Comparison of ENCODE assay signal across 15 cellular contexts in the genomic region with DNA sequence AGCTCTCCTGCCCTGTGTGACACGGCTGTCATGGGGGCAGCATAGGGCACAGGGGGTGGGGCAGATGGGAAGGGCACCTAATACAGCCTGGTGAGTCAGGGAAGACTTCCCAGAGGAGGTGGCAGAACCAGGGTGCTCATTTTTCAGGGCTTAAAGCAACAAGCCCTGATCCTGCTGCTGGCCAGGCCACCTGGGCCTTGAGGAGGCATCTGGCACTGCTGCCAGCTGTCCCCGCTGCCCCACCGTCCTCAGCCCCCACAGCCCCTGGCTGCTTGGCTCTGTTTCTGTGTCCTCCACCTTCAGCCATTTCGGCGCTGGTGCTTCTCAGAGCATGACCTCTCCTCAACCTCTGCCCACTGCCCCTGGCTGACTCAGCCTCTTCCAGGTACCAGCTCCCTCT. TPM values are rescaled to one million over a fixed set of nuclear protein-coding genes. Genes with fewer than 3 reads are reported as not detected.
DNase-seq lines count a peak whose midpoint lies in the region; ATAC-seq and TF ChIP-seq lines count a peak whose summit lies in the region.
"Had no signal": no experiment of that assay in that cellular context is flagged by ENCODE, and none has a peak within 500 bp of the region (broad histone marks: within the 10 kb centered on the region; RNA-seq: fewer than 3 reads in every experiment).

No MANE protein-coding gene starts in this region.

- no peak for ATAC-seq in upper lobe of left lung (ENCODE audit: low FRiP score in 2 of 2)

- peak overlapping the region; percentile 89 for H3K27ac Mint-ChIP-seq in activated naive CD4-positive, alpha-beta T cell treated with anti-CD3 and anti-CD28 coated beads, Interleukin-2, amount 50 U/mL, for 24 hours
- H3K27ac Mint-ChIP-seq in activated naive CD8-positive, alpha-beta T cell treated with anti-CD3 and anti-CD28 coated beads for 36 hours, result peak overlapping the region; percentile 13
- H3K27ac Mint-ChIP-seq in progenitor cell of endocrine pancreas, result no peak overlapping the region
- H3K27ac Mint-ChIP-seq: endodermal cell had no signal

- no peak overlapping the region for H3K4me3 Mint-ChIP-seq in activated naive CD4-positive, alpha-beta T cell treated with anti-CD3 and anti-CD28 coated beads, Interleukin-2, amount 50 U/mL, for 24 hours
- no peak overlapping the region for H3K4me3 Mint-ChIP-seq in activated naive CD8-positive, alpha-beta T cell treated with anti-CD3 and anti-CD28 coated beads for 36 hours
- no peak overlapping the region for H3K4me3 Mint-ChIP-seq in progenitor cell of endocrine pancreas (ENCODE audit: low read depth)
- H3K4me3 Mint-ChIP-seq: endodermal cell had no signal

- H3K4me1 Mint-ChIP-seq in activated naive CD4-positive, alpha-beta T cell treated with anti-CD3 and anti-CD28 coated beads, Interleukin-2, amount 50 U/mL, for 24 hours, result peaks cover 44% of the 10 kb centered on the region
- H3K4me1 Mint-ChIP-seq in activated naive CD8-positive, alpha-beta T cell treated with anti-CD3 and anti-CD28 coated beads for 36 hours, result peaks cover 41% of the 10 kb centered on the region
- peaks cover 9% of the 10 kb centered on the region for H3K4me1 Mint-ChIP-seq in progenitor cell of endocrine pancreas (ENCODE audit: low read depth)

- no peak for TF ChIP-seq CTCF in upper lobe of left lung (IDR thresholded peaks at IDR 0.05)
- no peak for TF ChIP-seq CTCF in Peyer's patch (IDR thresholded peaks at IDR 0.05)
- no peak for TF ChIP-seq CTCF in progenitor cell of endocrine pancreas (IDR thresholded peaks at IDR 0.05; ENCODE audit: unreplicated experiment)

- H3K9me3 Mint-ChIP-seq in activated naive CD4-positive, alpha-beta T cell treated with anti-CD3 and anti-CD28 coated beads, Interleukin-2, amount 50 U/mL, for 24 hours, result no peaks in the 10 kb centered on the region
- H3K9me3 Mint-ChIP-seq in activated naive CD8-positive, alpha-beta T cell treated with anti-CD3 and anti-CD28 coated beads for 36 hours, result no peaks in the 10 kb centered on the region
- H3K9me3 Mint-ChIP-seq in progenitor cell of endocrine pancreas (ENCODE audit: low read depth), result no peaks in the 10 kb centered on the region
- H3K9me3 Mint-ChIP-seq: endodermal cell had no signal

- no peak for DNase-seq in activated naive CD4-positive, alpha-beta T cell (lab: John Stamatoyannopoulos, UW)
- DNase-seq in activated naive CD8-positive, alpha-beta T cell treated with anti-CD3 and anti-CD28 coated beads for 36 hours, result no peak
- DNase-seq in upper lobe of left lung, result no peak
- no peak for DNase-seq in COLO668 (lab: John Stamatoyannopoulos, UW; ENCODE audit: unreplicated experiment)
- DNase-seq in Peyer's patch, result no peak
- DNase-seq in progenitor cell of endocrine pancreas (ENCODE audit: low spot score, unreplicated experiment), result no peak
- DNase-seq: endodermal cell, KBM-7, NCI-H1694 treated with DMSO at 0.1 percent for 48 hours, SK-N-SH, transverse colon had no signal

- peaks cover 2% of the 10 kb centered on the region for H3K36me3 Mint-ChIP-seq in activated naive CD4-positive, alpha-beta T cell treated with anti-CD3 and anti-CD28 coated beads, Interleukin-2, amount 50 U/mL, for 24 hours
- H3K36me3 Mint-ChIP-seq in activated naive CD8-positive, alpha-beta T cell treated with anti-CD3 and anti-CD28 coated beads for 36 hours, result peaks cover 21% of the 10 kb centered on the region
- peaks cover 21% of the 10 kb centered on the region for H3K36me3 Mint-ChIP-seq in progenitor cell of endocrine pancreas (ENCODE audit: insufficient read depth)

- 64 to 85% methylated on average over 4 to 5 of the region's 5 CpGs for WGBS in upper lobe of left lung, 2 donors

- H3K9me3 ChIP-seq in muscle layer of colon (ENCODE audit: low read length), result no peaks in the 10 kb centered on the region
- no peaks in the 10 kb centered on the region for H3K9me3 ChIP-seq in upper lobe of left lung
- H3K9me3 ChIP-seq in Peyer's patch, result no peaks in the 10 kb centered on the region
- H3K9me3 ChIP-seq: SK-N-SH, transverse colon had no signal

- H3K36me3 ChIP-seq in muscle layer of colon (ENCODE audit: insufficient read depth, low read length), result peaks cover 43% of the 10 kb centered on the region
- H3K36me3 ChIP-seq in upper lobe of left lung, result peaks cover 12 to 60% (median 34%) of the 10 kb centered on the region in 4 donors
- peaks cover 0 to 47% (median 0%) of the 10 kb centered on the region in 3 donors for H3K36me3 ChIP-seq in Peyer's patch

- H3K4me3 ChIP-seq in muscle layer of colon (ENCODE audit: low read depth in 1 of 2, low read length in 2 of 2) (no peak overlapping the region), upper lobe of left lung (peak overlapping the region in 1 of 4 donors; percentile 99), Peyer's patch (peak overlapping the region in 1 of 4 donors; percentile 1)
- H3K4me3 ChIP-seq: hepatocyte, lung had no signal

- H3K27me3 ChIP-seq in muscle layer of colon (ENCODE audit: control insufficient read depth in 1 of 2, insufficient read depth in 2 of 2, low read length in 2 of 2), result no peaks in the 10 kb centered on the region
- no peaks in the 10 kb centered on the region for H3K27me3 ChIP-seq in upper lobe of left lung
- no peaks in the 10 kb centered on the region for H3K27me3 ChIP-seq in Peyer's patch
- H3K27me3 ChIP-seq: hepatocyte, transverse colon had no signal

- H3K27me3 Mint-ChIP-seq in activated naive CD4-positive, alpha-beta T cell treated with anti-CD3 and anti-CD28 coated beads, Interleukin-2, amount 50 U/mL, for 24 hours, result no peaks in the 10 kb centered on the region
- no peaks in the 10 kb centered on the region for H3K27me3 Mint-ChIP-seq in activated naive CD8-positive, alpha-beta T cell treated with anti-CD3 and anti-CD28 coated beads for 36 hours
- H3K27me3 Mint-ChIP-seq in progenitor cell of endocrine pancreas, result no peaks in the 10 kb centered on the region

- H3K4me1 ChIP-seq in muscle layer of colon (ENCODE audit: insufficient read depth, low read length) (peaks cover 53% of the 10 kb centered on the region), upper lobe of left lung (peaks cover 65 to 77% (median 70%) of the 10 kb centered on the region in 4 donors), Peyer's patch (peaks cover 0 to 53% (median 21%) of the 10 kb centered on the region in 4 donors)

- H3K9ac ChIP-seq in muscle layer of colon (ENCODE audit: low read length), result no peak overlapping the region
- H3K9ac ChIP-seq: SK-N-SH had no signal

- TF ChIP-seq POLR2A in upper lobe of left lung (IDR thresholded peaks at IDR 0.05) (no peak), Peyer's patch (IDR thresholded peaks at IDR 0.05) (no peak)

- no peak for TF ChIP-seq EP300 in upper lobe of left lung (IDR thresholded peaks at IDR 0.05)

- peak overlapping the region; percentile 14 for H3K27ac ChIP-seq in muscle layer of colon (ENCODE audit: low read depth, low read length)
- H3K27ac ChIP-seq in upper lobe of left lung, result peak overlapping the region; percentile 94 to 96 (median 95)
- peak overlapping the region in 1 of 4 donors; percentile 19 for H3K27ac ChIP-seq in Peyer's patch
- H3K27ac ChIP-seq: hepatocyte had no signal

RNA-seq across cellular contexts. Expression of gene MAP3K11, which starts 4.3 kb away (rescaled TPM):
- total RNA-seq in activated naive CD8-positive, alpha-beta T cell treated with anti-CD3 and anti-CD28 coated beads for 36 hours, result 10 to 100 TPM; 51.2 to 54.8 TPM
- total RNA-seq in upper lobe of left lung, result 100 to 1,000 TPM in 4 of 6 donors, 10 to 100 TPM in 2; 52.1 to 132 (median 107) TPM
- total RNA-seq in Peyer's patch, result 100 to 1,000 TPM; 106 to 209 (median 150) TPM
- 61.4 and 63.8 TPM in 2 replicates for total RNA-seq in progenitor cell of endocrine pancreas

RNA-seq across cellular contexts. Expression of gene PCNX3, which starts 5.9 kb away (rescaled TPM):
- 10 to 100 TPM; 40.9 to 42.6 TPM for total RNA-seq in activated naive CD8-positive, alpha-beta T cell treated with anti-CD3 and anti-CD28 coated beads for 36 hours
- 10 to 100 TPM; 26.7 to 63.9 (median 43.9) TPM for total RNA-seq in upper lobe of left lung
- total RNA-seq in Peyer's patch, result 100 to 1,000 TPM in 1 of 4 donors, 10 to 100 TPM in 3; 60.2 to 106 (median 81.3) TPM
- total RNA-seq in progenitor cell of endocrine pancreas, result 59.5 and 66.0 TPM in 2 replicates

RNA-seq across cellular contexts. Expression of gene KCNK7, which starts 14.1 kb away (rescaled TPM):
- total RNA-seq in activated naive CD8-positive, alpha-beta T cell treated with anti-CD3 and anti-CD28 coated beads for 36 hours, result under 1 TPM; 0.37 to 0.62 TPM
- total RNA-seq in upper lobe of left lung (1 to 10 TPM in 4 of 6 donors, under 1 TPM in 1, not detected in 1; 0.59 to 3.7 (median 1.7) TPM), Peyer's patch (1 to 10 TPM in 3 of 4 donors, not detected in 1; 1.5 to 3.5 (median 2.5) TPM), progenitor cell of endocrine pancreas (0.95 and 1.7 TPM in 2 replicates)
- total RNA-seq: hepatocyte had no signal

RNA-seq across cellular contexts. Expression of gene SIPA1, which starts 28.2 kb away (rescaled TPM):
- 100 to 1,000 TPM; 123 to 127 TPM for total RNA-seq in activated naive CD8-positive, alpha-beta T cell treated with anti-CD3 and anti-CD28 coated beads for 36 hours
- 100 to 1,000 TPM in 1 of 6 donors, 10 to 100 TPM in 5; 42.7 to 137 (median 74.9) TPM for total RNA-seq in upper lobe of left lung
- total RNA-seq in Peyer's patch, result 10 to 100 TPM; 18.0 to 48.7 (median 24.7) TPM
- 19.5 and 20.2 TPM in 2 replicates for total RNA-seq in progenitor cell of endocrine pancreas

RNA-seq across cellular contexts. Expression of gene EHBP1L1, which starts 33.9 kb away (rescaled TPM):
- total RNA-seq in activated naive CD8-positive, alpha-beta T cell treated with anti-CD3 and anti-CD28 coated beads for 36 hours, result 10 to 100 TPM; 55.7 to 60.0 TPM
- total RNA-seq in upper lobe of left lung, result 100 to 1,000 TPM in 4 of 6 donors, 10 to 100 TPM in 2; 70.4 to 220 (median 133) TPM
- 100 to 1,000 TPM in 3 of 4 donors, 10 to 100 TPM in 1; 65.2 to 163 (median 121) TPM for total RNA-seq in Peyer's patch
- 13.0 and 15.2 TPM in 2 replicates for total RNA-seq in progenitor cell of endocrine pancreas
